Comparison of ENCODE assay signal across 1 cellular context in the genomic region with DNA sequence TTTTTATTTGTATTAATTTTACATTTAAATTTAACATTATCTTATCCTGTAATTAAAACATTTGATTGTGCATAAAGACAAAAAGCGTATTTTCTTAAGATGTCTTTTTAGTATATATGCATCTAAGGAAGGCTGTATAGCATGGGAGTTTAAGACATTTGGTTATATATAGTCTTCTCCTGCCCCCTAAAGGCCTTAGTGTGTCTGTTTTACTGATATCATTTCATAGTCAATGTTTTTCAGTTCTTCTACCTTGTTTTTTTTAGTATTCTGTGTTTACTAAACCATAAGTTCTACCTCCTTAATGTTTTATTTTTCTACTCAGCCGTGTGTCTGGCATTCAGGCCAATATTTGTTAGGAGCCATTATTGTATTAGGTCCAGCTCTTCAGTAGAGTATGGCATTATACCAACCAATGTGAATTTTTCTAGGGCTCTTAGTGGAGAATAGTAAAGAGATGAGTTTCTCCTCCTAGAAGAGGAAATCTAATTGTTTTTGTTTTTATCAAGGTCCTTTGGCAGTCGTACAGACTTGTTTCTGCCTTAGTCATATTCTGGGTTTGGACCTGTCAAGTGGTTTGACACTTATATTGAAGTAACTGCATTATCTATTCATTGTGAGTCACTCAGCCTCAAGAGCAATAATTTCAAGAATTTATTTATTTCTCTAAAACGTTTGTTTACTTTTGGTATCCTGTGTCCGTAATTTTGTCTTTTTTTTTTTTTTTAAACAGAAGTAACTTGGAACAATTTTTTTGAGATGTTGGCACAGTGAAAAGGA.
TF ChIP-seq lines count a peak whose summit lies in the region.

No MANE protein-coding gene starts in this region.

TF ChIP-seq in liver, 16 proteins besides CTCF, POLR2A, EP300 and RAD21 (continued from another document):
- TF ChIP-seq, protein P1, sequence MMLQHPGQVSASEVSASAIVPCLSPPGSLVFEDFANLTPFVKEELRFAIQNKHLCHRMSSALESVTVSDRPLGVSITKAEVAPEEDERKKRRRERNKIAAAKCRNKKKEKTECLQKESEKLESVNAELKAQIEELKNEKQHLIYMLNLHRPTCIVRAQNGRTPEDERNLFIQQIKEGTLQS (IDR thresholded peaks at IDR 0.05), result no peak
- TF ChIP-seq TAF1 (conservative IDR thresholded peaks at IDR 0.05) (no peak), EGR1 (IDR thresholded peaks at IDR 0.05; ENCODE audit: low read depth in 2 of 2) (no peak)
